13 cellular contexts compared by ENCODE assay signal in genomic region chr1:175313672-175314225, GRCh38.
"Had no signal": no experiment of that assay in that cellular context is flagged by ENCODE, and none has a peak within 500 bp of the region (broad histone marks: within the 10 kb centered on the region; RNA-seq: fewer than 3 reads in every experiment).

No MANE protein-coding gene starts in this region.

- H3K36me3 Mint-ChIP-seq: activated naive CD8-positive, alpha-beta T cell treated with anti-CD3 and anti-CD28 coated beads for 36 hours; natural killer cell treated with Interleukin-12 subunit alpha and Interleukin-12 subunit beta and Interleukin-15 and Interleukin-18, amount 100 ng/mL, for 72 hours; stimulated activated naive B cell treated with anti-CD40 and anti-IgM and Interleukin-4, amounts not matched to agents 10 μg/mL and 1 μg/mL and 100 μg/mL, for 72 hours had no signal

- DNase-seq: activated CD4-positive, alpha-beta T cell treated with anti-CD3 and anti-CD28 coated beads, Interleukin-2, amount 10 ng/mL, durations not matched to agents 7 days and 5 days; activated CD8-positive, alpha-beta memory T cell treated with anti-CD3 and anti-CD28 coated beads, Interleukin-2, amount 50 U/mL, for 48 hours; activated gamma-delta T cell treated with Interleukin-2 at 50 U/mL for 16 hours; activated naive CD8-positive, alpha-beta T cell treated with anti-CD3 and anti-CD28 coated beads for 36 hours; brain microvascular endothelial cell; effector memory CD4-positive, alpha-beta T cell; foreskin fibroblast; glutamatergic neuron; kidney; retina; stimulated activated naive B cell treated with anti-CD40 and anti-IgM and Interleukin-4, amounts not matched to agents 10 μg/mL and 1 μg/mL and 100 μg/mL, for 72 hours; tibial artery had no signal

- H3K4me3 Mint-ChIP-seq: activated CD4-positive, alpha-beta T cell treated with anti-CD3 and anti-CD28 coated beads, Interleukin-2, amount 10 ng/mL, durations not matched to agents 7 days and 5 days; activated naive CD8-positive, alpha-beta T cell treated with anti-CD3 and anti-CD28 coated beads for 36 hours; natural killer cell treated with Interleukin-12 subunit alpha and Interleukin-12 subunit beta and Interleukin-15 and Interleukin-18, amount 100 ng/mL, for 72 hours; stimulated activated naive B cell treated with anti-CD40 and anti-IgM and Interleukin-4, amounts not matched to agents 10 μg/mL and 1 μg/mL and 100 μg/mL, for 72 hours had no signal

- H3K27me3 Mint-ChIP-seq: stimulated activated naive B cell treated with anti-CD40 and anti-IgM and Interleukin-4, amounts not matched to agents 10 μg/mL and 1 μg/mL and 100 μg/mL, for 72 hours had no signal

- H3K9me3 Mint-ChIP-seq: activated CD4-positive, alpha-beta T cell treated with anti-CD3 and anti-CD28 coated beads, Interleukin-2, amount 10 ng/mL, durations not matched to agents 7 days and 5 days; activated naive CD8-positive, alpha-beta T cell treated with anti-CD3 and anti-CD28 coated beads for 36 hours; natural killer cell treated with Interleukin-12 subunit alpha and Interleukin-12 subunit beta and Interleukin-15 and Interleukin-18, amount 100 ng/mL, for 72 hours; stimulated activated naive B cell treated with anti-CD40 and anti-IgM and Interleukin-4, amounts not matched to agents 10 μg/mL and 1 μg/mL and 100 μg/mL, for 72 hours had no signal

- H3K4me1 Mint-ChIP-seq: activated CD4-positive, alpha-beta T cell treated with anti-CD3 and anti-CD28 coated beads, Interleukin-2, amount 10 ng/mL, durations not matched to agents 7 days and 5 days; activated naive CD8-positive, alpha-beta T cell treated with anti-CD3 and anti-CD28 coated beads for 36 hours had no signal

- H3K27ac Mint-ChIP-seq: activated CD4-positive, alpha-beta T cell treated with anti-CD3 and anti-CD28 coated beads, Interleukin-2, amount 10 ng/mL, durations not matched to agents 7 days and 5 days; activated naive CD8-positive, alpha-beta T cell treated with anti-CD3 and anti-CD28 coated beads for 36 hours; natural killer cell treated with Interleukin-12 subunit alpha and Interleukin-12 subunit beta and Interleukin-15 and Interleukin-18, amount 100 ng/mL, for 72 hours; stimulated activated naive B cell treated with anti-CD40 and anti-IgM and Interleukin-4, amounts not matched to agents 10 μg/mL and 1 μg/mL and 100 μg/mL, for 72 hours had no signal
